18 cellular contexts compared by ENCODE assay signal in the genomic region with DNA sequence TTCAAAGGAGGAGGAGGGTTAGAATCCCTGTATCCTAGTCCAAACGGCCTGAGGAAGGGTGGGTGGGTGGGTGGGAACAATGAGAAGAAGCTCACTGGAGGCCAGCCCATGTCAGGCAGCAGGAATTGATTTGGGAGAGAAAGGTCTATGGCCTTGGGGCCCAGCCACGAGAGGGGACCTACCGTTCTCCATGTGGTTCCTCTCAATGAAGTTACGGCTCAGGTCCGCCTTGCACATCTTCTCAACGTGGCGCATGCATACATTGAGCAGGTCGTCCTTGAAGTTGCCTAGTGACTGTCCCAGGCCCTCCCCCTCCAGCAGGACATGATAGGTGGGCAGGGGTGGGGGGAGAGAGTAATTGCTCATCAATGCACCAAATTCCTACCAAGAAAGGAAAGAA. TPM values are rescaled to one million over a fixed set of nuclear protein-coding genes. Genes with fewer than 3 reads are reported as not detected.
"Had no signal": no experiment of that assay in that cellular context is flagged by ENCODE, and none has a peak within 500 bp of the region (broad histone marks: within the 10 kb centered on the region; RNA-seq: fewer than 3 reads in every experiment).

No MANE protein-coding gene starts in this region.

- H3K4me3 Mint-ChIP-seq: activated CD8-positive, alpha-beta T cell treated with anti-CD3 and anti-CD28 coated beads, Interleukin-2, amount 10 ng/mL, durations not matched to agents 7 days and 5 days; activated naive CD4-positive, alpha-beta T cell treated with anti-CD3 and anti-CD28 coated beads, Interleukin-2, amount 50 U/mL, for 24 hours; T-helper 17 cell; WTC11 had no signal

- DNase-seq: activated CD4-positive, alpha-beta T cell treated with anti-CD3 and anti-CD28 coated beads for 48 hours; activated CD4-positive, alpha-beta T cell treated with anti-CD3 and anti-CD28 coated beads, Interleukin-2, amount 50 U/mL, for 4 hours; activated CD4-positive, CD25-positive, alpha-beta regulatory T cell treated with anti-CD3 and anti-CD28 coated beads, Interleukin-2, amount 50 U/mL, for 72 hours; activated CD8-positive, alpha-beta memory T cell treated with anti-CD3 and anti-CD28 coated beads, Interleukin-2, amount 50 U/mL, for 48 hours; activated CD8-positive, alpha-beta T cell treated with anti-CD3 and anti-CD28 coated beads, Interleukin-2, amount 10 ng/mL, durations not matched to agents 7 days and 5 days; activated T-cell treated with anti-CD3 and anti-CD28 coated beads, Interleukin-2, amount 50 U/mL, for 1 hour; KBM-7; NCI-H1048; NCI-H1930; NCI-H510A treated with DMSO at 0.1 percent for 48 hours; NCI-H69; SIG-M5; T-helper 17 cell; T-helper 9 cell had no signal

- H3K9me3 Mint-ChIP-seq: activated naive CD4-positive, alpha-beta T cell treated with anti-CD3 and anti-CD28 coated beads, Interleukin-2, amount 50 U/mL, for 24 hours had no signal

- H3K36me3 Mint-ChIP-seq: activated naive CD4-positive, alpha-beta T cell treated with anti-CD3 and anti-CD28 coated beads, Interleukin-2, amount 50 U/mL, for 24 hours; WTC11 had no signal

- H3K27ac Mint-ChIP-seq: activated CD8-positive, alpha-beta T cell treated with anti-CD3 and anti-CD28 coated beads, Interleukin-2, amount 10 ng/mL, durations not matched to agents 7 days and 5 days; activated naive CD4-positive, alpha-beta T cell treated with anti-CD3 and anti-CD28 coated beads, Interleukin-2, amount 50 U/mL, for 24 hours; T-helper 17 cell; WTC11 had no signal

- ATAC-seq: activated CD8-positive, alpha-beta T cell treated with anti-CD3 and anti-CD28 coated beads, Interleukin-2, amount 10 ng/mL, durations not matched to agents 7 days and 5 days; T-helper 17 cell; WTC11 had no signal

- H3K4me1 Mint-ChIP-seq: activated naive CD4-positive, alpha-beta T cell treated with anti-CD3 and anti-CD28 coated beads, Interleukin-2, amount 50 U/mL, for 24 hours had no signal

RNA-seq across cellular contexts. Expression of gene TRIM29, which starts 12.4 kb away (rescaled TPM):
- total RNA-seq: activated CD8-positive, alpha-beta T cell treated with anti-CD3 and anti-CD28 coated beads, Interleukin-2, amount 10 ng/mL, durations not matched to agents 7 days and 5 days; IMR-90; LHCN-M2; T-helper 17 cell had no signal
- polyA plus RNA-seq: IMR-90 had no signal
